In the genomic region with DNA sequence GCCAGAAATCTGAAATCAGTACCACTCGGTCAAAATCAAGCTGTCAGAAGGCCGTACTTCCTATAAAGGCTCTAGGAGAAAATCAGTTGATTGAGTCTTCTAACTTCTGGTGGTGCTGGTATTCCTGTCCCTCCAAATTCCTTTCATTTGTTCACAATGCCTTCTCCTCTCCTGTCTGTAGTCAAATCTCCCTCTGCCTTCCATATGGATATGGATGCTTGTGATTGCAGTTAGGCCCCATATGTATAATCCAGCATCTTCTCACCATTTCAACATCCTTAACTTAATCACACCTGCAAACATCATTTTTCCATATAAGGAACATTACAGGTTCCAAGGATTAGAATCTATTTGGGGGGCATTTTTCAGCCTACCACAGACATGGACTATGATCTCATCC, we compare ENCODE assay signal across 22 cellular contexts.
"Had no signal": no experiment of that assay in that cellular context is flagged by ENCODE, and none has a peak within 500 bp of the region (broad histone marks: within the 10 kb centered on the region; RNA-seq: fewer than 3 reads in every experiment).

No MANE protein-coding gene starts in this region.

- ATAC-seq: T-cell had no signal

- H3K4me2 ChIP-seq: SK-N-SH had no signal

- H3K27me3 ChIP-seq: MG63 had no signal

- H3K4me3 Mint-ChIP-seq: T-cell had no signal

- H3K27ac ChIP-seq: RWPE1 had no signal

- H3K9me3 Mint-ChIP-seq: T-cell had no signal

- DNase-seq: Karpas-422, KG1, MG63, NCI-H1092, NCI-H1105 treated with DMSO at 0.1 percent for 48 hours, NCI-H1417 treated with DMSO at 0.1 percent for 48 hours, NCI-H146, NCI-H1694 treated with DMSO at 0.1 percent for 48 hours, NCI-H1930, NCI-H2081 treated with DMSO at 0.1 percent for 48 hours, NCI-H2171, NCI-H226, NCI-H446, NCI-H510A, NCI-H524 treated with DMSO at 0.1 percent for 48 hours, NCI-H69, NCI-H774, SHP77, SK-N-SH, SW 1271, T-cell had no signal

- H3K36me3 Mint-ChIP-seq: T-cell had no signal

- H3K4me3 ChIP-seq: MG63 had no signal

- H3K9ac ChIP-seq: SK-N-SH had no signal

- H3K27ac Mint-ChIP-seq: T-cell had no signal

- H3K9me3 ChIP-seq: MG63, SK-N-SH had no signal

- H3K27me3 Mint-ChIP-seq: T-cell had no signal

- H3K4me1 Mint-ChIP-seq: T-cell had no signal
